9 cellular contexts compared by ENCODE assay signal in genomic region chr7:142438235-142438922, GRCh38.
DNase-seq lines count a peak whose midpoint lies in the region; ATAC-seq and TF ChIP-seq lines count a peak whose summit lies in the region.
"Had no signal": no experiment of that assay in that cellular context is flagged by ENCODE, and none has a peak within 500 bp of the region (broad histone marks: within the 10 kb centered on the region; RNA-seq: fewer than 3 reads in every experiment).

No MANE protein-coding gene starts in this region.

- H3K27ac Mint-ChIP-seq in activated naive CD8-positive, alpha-beta T cell treated with anti-CD3 and anti-CD28 coated beads, Interleukin-2, amount 10 ng/mL, durations not matched to agents 7 days and 5 days = no peak overlapping the region
- H3K27ac Mint-ChIP-seq in activated naive CD8-positive, alpha-beta T cell treated with anti-CD3 and anti-CD28 coated beads for 36 hours = no peak overlapping the region
- H3K27ac Mint-ChIP-seq in T-helper 17 cell = peak overlapping the region; percentile 49
- H3K27ac Mint-ChIP-seq: activated naive CD4-positive, alpha-beta T cell treated with anti-CD3 and anti-CD28 coated beads, Interleukin-2, amount 50 U/mL, for 24 hours had no signal

- TF ChIP-seq POLR2A in testis (IDR thresholded peaks at IDR 0.05) = no peak

- H3K4me1 ChIP-seq in testis = no peaks in the 10 kb centered on the region

- peak; percentile 37 for DNase-seq in activated naive CD8-positive, alpha-beta T cell treated with anti-CD3 and anti-CD28 coated beads, Interleukin-2, amount 10 ng/mL, durations not matched to agents 7 days and 5 days
- DNase-seq in activated naive CD8-positive, alpha-beta T cell treated with anti-CD3 and anti-CD28 coated beads for 36 hours = no peak
- DNase-seq in T-helper 17 cell = peak in 1 of 3 donors; percentile 10
- DNase-seq in globus pallidus (ENCODE audit: low spot score) = peak; percentile 36
- DNase-seq in testis = peak; percentile 62
- DNase-seq in posterior vena cava (ENCODE audit: low spot score) = no peak

- no peaks in the 10 kb centered on the region for H3K27me3 Mint-ChIP-seq in activated naive CD8-positive, alpha-beta T cell treated with anti-CD3 and anti-CD28 coated beads, Interleukin-2, amount 10 ng/mL, durations not matched to agents 7 days and 5 days
- H3K27me3 Mint-ChIP-seq in activated naive CD8-positive, alpha-beta T cell treated with anti-CD3 and anti-CD28 coated beads for 36 hours = no peaks in the 10 kb centered on the region
- no peaks in the 10 kb centered on the region for H3K27me3 Mint-ChIP-seq in T-helper 17 cell
- H3K27me3 Mint-ChIP-seq: activated naive CD4-positive, alpha-beta T cell treated with anti-CD3 and anti-CD28 coated beads, Interleukin-2, amount 50 U/mL, for 24 hours had no signal

- H3K4me1 Mint-ChIP-seq in activated naive CD8-positive, alpha-beta T cell treated with anti-CD3 and anti-CD28 coated beads, Interleukin-2, amount 10 ng/mL, durations not matched to agents 7 days and 5 days = peaks cover 48% of the 10 kb centered on the region
- H3K4me1 Mint-ChIP-seq in activated naive CD8-positive, alpha-beta T cell treated with anti-CD3 and anti-CD28 coated beads for 36 hours = peaks cover 41% of the 10 kb centered on the region
- H3K4me1 Mint-ChIP-seq in T-helper 17 cell = peaks cover 53% of the 10 kb centered on the region

- H3K36me3 ChIP-seq in testis (ENCODE audit: low read depth, missing control alignments) = no peaks in the 10 kb centered on the region

- H3K36me3 Mint-ChIP-seq in activated naive CD8-positive, alpha-beta T cell treated with anti-CD3 and anti-CD28 coated beads, Interleukin-2, amount 10 ng/mL, durations not matched to agents 7 days and 5 days = peaks cover 2% of the 10 kb centered on the region
- no peaks in the 10 kb centered on the region for H3K36me3 Mint-ChIP-seq in activated naive CD8-positive, alpha-beta T cell treated with anti-CD3 and anti-CD28 coated beads for 36 hours
- H3K36me3 Mint-ChIP-seq in T-helper 17 cell (ENCODE audit: low read depth) = no peaks in the 10 kb centered on the region
- H3K36me3 Mint-ChIP-seq: activated naive CD4-positive, alpha-beta T cell treated with anti-CD3 and anti-CD28 coated beads, Interleukin-2, amount 50 U/mL, for 24 hours had no signal

- no peaks in the 10 kb centered on the region for H3K9me3 Mint-ChIP-seq in activated naive CD8-positive, alpha-beta T cell treated with anti-CD3 and anti-CD28 coated beads, Interleukin-2, amount 10 ng/mL, durations not matched to agents 7 days and 5 days
- no peaks in the 10 kb centered on the region for H3K9me3 Mint-ChIP-seq in activated naive CD8-positive, alpha-beta T cell treated with anti-CD3 and anti-CD28 coated beads for 36 hours
- H3K9me3 Mint-ChIP-seq: activated naive CD4-positive, alpha-beta T cell treated with anti-CD3 and anti-CD28 coated beads, Interleukin-2, amount 50 U/mL, for 24 hours had no signal

- peak; percentile 37 to 52 (median 41) for TF ChIP-seq CTCF in testis (IDR thresholded peaks at IDR 0.05)

- intact Hi-C loops in testis (cut with DNase I; ENCODE audit: low total_unique reads) (no loop called here), posterior vena cava (cut with DNase I) (no loop called here)

- H3K9me3 ChIP-seq in T-helper 17 cell (ENCODE audit: control insufficient read depth, low read length, poor library complexity, severe bottlenecking) (no peaks in the 10 kb centered on the region), testis (no peaks in the 10 kb centered on the region)

- H3K4me3 ChIP-seq in testis = no peak overlapping the region

- no peak overlapping the region for H3K27ac ChIP-seq in testis

- POLR2A ChIA-PET in activated naive CD8-positive, alpha-beta T cell treated with anti-CD3 and anti-CD28 coated beads, Interleukin-2, amount 10 ng/mL, durations not matched to agents 7 days and 5 days (lab: Charles Lee) = no interaction called here

- no peak for ATAC-seq in activated naive CD8-positive, alpha-beta T cell treated with anti-CD3 and anti-CD28 coated beads, Interleukin-2, amount 10 ng/mL, durations not matched to agents 7 days and 5 days (ENCODE audit: low read depth)
- ATAC-seq in HG03175 (IDR thresholded peaks at IDR 0.05; ENCODE audit: unreplicated experiment) (peak; percentile 49), T-helper 17 cell (peak; percentile 56), GM19455 (IDR thresholded peaks at IDR 0.05; ENCODE audit: unreplicated experiment) (no peak)

- 59 to 84% methylated on average over 12 of the region's 12 CpGs for WGBS in testis, 2 donors

- no peak overlapping the region for H3K4me3 Mint-ChIP-seq in activated naive CD8-positive, alpha-beta T cell treated with anti-CD3 and anti-CD28 coated beads, Interleukin-2, amount 10 ng/mL, durations not matched to agents 7 days and 5 days
- H3K4me3 Mint-ChIP-seq in activated naive CD8-positive, alpha-beta T cell treated with anti-CD3 and anti-CD28 coated beads for 36 hours = no peak overlapping the region
- peak overlapping the region; percentile 74 for H3K4me3 Mint-ChIP-seq in T-helper 17 cell
- H3K4me3 Mint-ChIP-seq: activated naive CD4-positive, alpha-beta T cell treated with anti-CD3 and anti-CD28 coated beads, Interleukin-2, amount 50 U/mL, for 24 hours had no signal

- H3K27me3 ChIP-seq in testis = no peaks in the 10 kb centered on the region

Comparison
In these comparisons a context has a peak if more than half of its experiments do, and no peak if none do; other contexts are left out.
1. DNase-seq: peak in activated naive CD8-positive, alpha-beta T cell treated with anti-CD3 and anti-CD28 coated beads, Interleukin-2, amount 10 ng/mL, durations not matched to agents 7 days and 5 days (single experiment), globus pallidus (single experiment) and testis (single experiment); none in activated naive CD8-positive, alpha-beta T cell treated with anti-CD3 and anti-CD28 coated beads for 36 hours (single experiment) and posterior vena cava (single experiment).
2. ATAC-seq: peak in HG03175 (single experiment) and T-helper 17 cell (single experiment); none in activated naive CD8-positive, alpha-beta T cell treated with anti-CD3 and anti-CD28 coated beads, Interleukin-2, amount 10 ng/mL, durations not matched to agents 7 days and 5 days (single experiment) and GM19455 (single experiment).